Comparison of ENCODE assay signal across 2 cellular contexts in the genomic region with DNA sequence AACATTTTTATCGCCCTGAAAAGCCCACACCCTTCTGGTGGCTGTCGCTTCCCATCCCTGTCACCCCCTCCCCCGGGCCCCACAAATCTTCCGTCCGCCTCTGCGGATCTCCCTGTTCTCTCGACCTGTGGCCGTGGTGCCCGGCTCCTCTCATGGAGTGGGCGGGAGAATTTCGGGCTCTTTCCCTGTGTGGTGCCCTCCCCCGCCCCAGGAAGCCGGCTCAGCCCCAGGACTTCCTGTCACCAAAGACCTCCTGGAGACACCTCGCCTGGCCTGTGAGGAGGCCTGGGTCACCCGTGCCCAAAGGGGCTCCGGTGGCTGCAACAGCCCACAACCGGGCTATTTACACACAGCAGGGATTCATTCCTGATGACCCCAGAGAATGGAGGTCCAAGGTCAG.
TF ChIP-seq lines count a peak whose summit lies in the region.

No MANE protein-coding gene starts in this region.

TF ChIP-seq in HEK293, 187 proteins besides CTCF, POLR2A, EP300 and RAD21 (continues in another document):
- TF ChIP-seq ZNF580 (tag by site-specific recombination; IDR thresholded peaks at IDR 0.05) (no peak), WT1 (tag by site-specific recombination; IDR thresholded peaks at IDR 0.05) (no peak), ZIC2 (tag by site-specific recombination; IDR thresholded peaks at IDR 0.05) (peak; percentile 56; the same call in 1 of the 2 replicates), ZNF16 (tag by site-specific recombination; IDR thresholded peaks at IDR 0.05; ENCODE audit: low read depth) (no peak), GLI4 (tag by site-specific recombination; IDR thresholded peaks at IDR 0.05) (no peak), ZNF214 (tag by site-specific recombination; IDR thresholded peaks at IDR 0.05; ENCODE audit: borderline replicate concordance) (no peak), ZBTB21 (tag by site-specific recombination; IDR thresholded peaks at IDR 0.05) (no peak), ZNF341 (tag by site-specific recombination; IDR thresholded peaks at IDR 0.05; ENCODE audit: low read depth) (peak; percentile 10; the same call in 1 of the 2 replicates), PATZ1 (tag by site-specific recombination; IDR thresholded peaks at IDR 0.05) (no peak), SCRT1 (tag by site-specific recombination; IDR thresholded peaks at IDR 0.05; ENCODE audit: borderline replicate concordance) (no peak)
- TF ChIP-seq, protein P1, sequence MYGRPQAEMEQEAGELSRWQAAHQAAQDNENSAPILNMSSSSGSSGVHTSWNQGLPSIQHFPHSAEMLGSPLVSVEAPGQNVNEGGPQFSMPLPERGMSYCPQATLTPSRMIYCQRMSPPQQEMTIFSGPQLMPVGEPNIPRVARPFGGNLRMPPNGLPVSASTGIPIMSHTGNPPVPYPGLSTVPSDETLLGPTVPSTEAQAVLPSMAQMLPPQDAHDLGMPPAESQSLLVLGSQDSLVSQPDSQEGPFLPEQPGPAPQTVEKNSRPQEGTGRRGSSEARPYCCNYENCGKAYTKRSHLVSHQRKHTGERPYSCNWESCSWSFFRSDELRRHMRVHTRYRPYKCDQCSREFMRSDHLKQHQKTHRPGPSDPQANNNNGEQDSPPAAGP (tag by site-specific recombination; IDR thresholded peaks at IDR 0.05), result no peak
- TF ChIP-seq, protein P2, sequence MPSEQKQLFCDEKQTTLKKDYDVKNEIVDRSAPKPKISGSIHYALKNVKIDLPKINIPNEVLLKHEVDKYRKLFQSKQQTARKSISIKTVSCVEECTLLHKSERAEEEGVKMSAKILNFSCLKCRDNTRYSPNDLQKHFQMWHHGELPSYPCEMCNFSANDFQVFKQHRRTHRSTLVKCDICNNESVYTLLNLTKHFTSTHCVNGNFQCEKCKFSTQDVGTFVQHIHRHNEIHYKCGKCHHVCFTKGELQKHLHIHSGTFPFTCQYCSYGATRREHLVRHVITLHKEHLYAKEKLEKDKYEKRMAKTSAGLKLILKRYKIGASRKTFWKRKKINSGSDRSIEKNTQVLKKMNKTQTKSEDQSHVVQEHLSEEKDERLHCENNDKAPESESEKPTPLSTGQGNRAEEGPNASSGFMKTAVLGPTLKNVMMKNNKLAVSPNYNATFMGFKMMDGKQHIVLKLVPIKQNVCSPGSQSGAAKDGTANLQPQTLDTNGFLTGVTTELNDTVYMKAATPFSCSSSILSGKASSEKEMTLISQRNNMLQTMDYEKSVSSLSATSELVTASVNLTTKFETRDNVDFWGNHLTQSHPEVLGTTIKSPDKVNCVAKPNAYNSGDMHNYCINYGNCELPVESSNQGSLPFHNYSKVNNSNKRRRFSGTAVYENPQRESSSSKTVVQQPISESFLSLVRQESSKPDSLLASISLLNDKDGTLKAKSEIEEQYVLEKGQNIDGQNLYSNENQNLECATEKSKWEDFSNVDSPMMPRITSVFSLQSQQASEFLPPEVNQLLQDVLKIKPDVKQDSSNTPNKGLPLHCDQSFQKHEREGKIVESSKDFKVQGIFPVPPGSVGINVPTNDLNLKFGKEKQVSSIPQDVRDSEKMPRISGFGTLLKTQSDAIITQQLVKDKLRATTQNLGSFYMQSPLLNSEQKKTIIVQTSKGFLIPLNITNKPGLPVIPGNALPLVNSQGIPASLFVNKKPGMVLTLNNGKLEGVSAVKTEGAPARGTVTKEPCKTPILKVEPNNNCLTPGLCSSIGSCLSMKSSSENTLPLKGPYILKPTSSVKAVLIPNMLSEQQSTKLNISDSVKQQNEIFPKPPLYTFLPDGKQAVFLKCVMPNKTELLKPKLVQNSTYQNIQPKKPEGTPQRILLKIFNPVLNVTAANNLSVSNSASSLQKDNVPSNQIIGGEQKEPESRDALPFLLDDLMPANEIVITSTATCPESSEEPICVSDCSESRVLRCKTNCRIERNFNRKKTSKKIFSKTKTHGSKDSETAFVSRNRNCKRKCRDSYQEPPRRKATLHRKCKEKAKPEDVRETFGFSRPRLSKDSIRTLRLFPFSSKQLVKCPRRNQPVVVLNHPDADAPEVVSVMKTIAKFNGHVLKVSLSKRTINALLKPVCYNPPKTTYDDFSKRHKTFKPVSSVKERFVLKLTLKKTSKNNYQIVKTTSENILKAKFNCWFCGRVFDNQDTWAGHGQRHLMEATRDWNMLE (tag by site-specific recombination; conservative IDR thresholded peaks at IDR 0.05; ENCODE audit: low read depth), result no peak

TF ChIP-seq in K562, 482 proteins besides CTCF, POLR2A, EP300 and RAD21:
- TF ChIP-seq SIX5 (IDR thresholded peaks at IDR 0.05; ENCODE audit: borderline replicate concordance in 1 of 2, insufficient read depth in 1 of 2, low read depth in 1 of 2, low read length in 2 of 2) (no peak), GABPA (tag; conservative IDR thresholded peaks at IDR 0.05; ENCODE audit: low read depth) (peak; percentile 55; the same call in 1 of the 2 replicates), EGR1 (conservative IDR thresholded peaks at IDR 0.05) (peak; percentile 32; the same call in 1 of the 2 replicates), CC2D1A (IDR thresholded peaks at IDR 0.05) (no peak), SIN3B (IDR thresholded peaks at IDR 0.05; ENCODE audit: low read depth) (no peak)
